ENCODE assay signal across 10 cellular contexts in genomic region chr7:2106920-2107319, GRCh38.
DNase-seq lines count a peak whose midpoint lies in the region; ATAC-seq and TF ChIP-seq lines count a peak whose summit lies in the region.
"Had no signal": no experiment of that assay in that cellular context is flagged by ENCODE, and none has a peak within 500 bp of the region (broad histone marks: within the 10 kb centered on the region; RNA-seq: fewer than 3 reads in every experiment).

No MANE protein-coding gene starts in this region.

- TF ChIP-seq CTCF in psoas muscle (IDR thresholded peaks at IDR 0.05) (no peak), OCI-LY7 (conservative IDR thresholded peaks at IDR 0.05; ENCODE audit: low read length) (no peak)

- DNase-seq in H4 (ENCODE audit: low spot score) (peak; percentile 98), NT2/D1 (ENCODE audit: low read depth, low spot score) (no peak), psoas muscle (peak; percentile 52 to 70), OCI-LY7 (ENCODE audit: low spot score) (no peak)
- no peak for DNase-seq in activated T-cell treated with anti-CD3 and anti-CD28 coated beads, Interleukin-2, amount 50 U/mL, for 4 hours
- no peak for DNase-seq in stimulated activated CD4-positive, alpha-beta T cell treated with anti-CD3 and anti-CD28 coated beads, Interleukin-4, amount 100 ng/mL, for 4 hours
- DNase-seq in activated naive CD4-positive, alpha-beta T cell treated with anti-CD3 and anti-CD28 coated beads, Interleukin-2, amount 50 U/mL, for 16 hours, result no peak
- DNase-seq: activated naive CD4-positive, alpha-beta T cell treated with anti-CD3 and anti-CD28 coated beads, Interleukin-2, amount 10 ng/mL, durations not matched to agents 7 days and 5 days; left colon had no signal

- WGBS in psoas muscle, 3 donors, result 38 to 48% (median 45%) methylated on average over 15 of the region's 15 CpGs

- H3K9ac ChIP-seq in NT2/D1 (ENCODE audit: insufficient read length, low read depth), result peak overlapping the region; percentile 34

- peaks cover 58% of the 10 kb centered on the region for H3K4me1 ChIP-seq in NT2/D1 (ENCODE audit: insufficient read depth, insufficient read length)
- H3K4me1 ChIP-seq in psoas muscle, result peaks cover 36% of the 10 kb centered on the region
- H3K4me1 ChIP-seq in OCI-LY7 (ENCODE audit: insufficient read depth, low read length, poor library complexity, severe bottlenecking), result peaks cover 58% of the 10 kb centered on the region

- no peak overlapping the region for H3K4me2 ChIP-seq in OCI-LY7 (ENCODE audit: low read length)

- no peak overlapping the region for H3K4me3 Mint-ChIP-seq in activated T-cell treated with anti-CD3 and anti-CD28 coated beads, Interleukin-2, amount 50 U/mL, for 4 hours
- H3K4me3 Mint-ChIP-seq: activated naive CD4-positive, alpha-beta T cell treated with anti-CD3 and anti-CD28 coated beads, Interleukin-2, amount 10 ng/mL, durations not matched to agents 7 days and 5 days had no signal

- peaks cover 23% of the 10 kb centered on the region for H3K36me3 ChIP-seq in NT2/D1 (ENCODE audit: insufficient read depth, insufficient read length, low read length)
- no peaks in the 10 kb centered on the region for H3K36me3 ChIP-seq in psoas muscle (ENCODE audit: insufficient read depth in 1 of 2, low read depth in 1 of 2)
- no peaks in the 10 kb centered on the region for H3K36me3 ChIP-seq in OCI-LY7 (ENCODE audit: insufficient read depth, low read length)

- H3K9me3 Mint-ChIP-seq in activated T-cell treated with anti-CD3 and anti-CD28 coated beads, Interleukin-2, amount 50 U/mL, for 4 hours, result no peaks in the 10 kb centered on the region
- H3K9me3 Mint-ChIP-seq: activated naive CD4-positive, alpha-beta T cell treated with anti-CD3 and anti-CD28 coated beads, Interleukin-2, amount 10 ng/mL, durations not matched to agents 7 days and 5 days had no signal

- no peaks in the 10 kb centered on the region for H4K20me1 ChIP-seq in OCI-LY7 (ENCODE audit: insufficient read depth, low read length)

- no TSS peak for BruUV-seq in OCI-LY7 (replicated peaks; lab: Mats Ljungman, UMichigan)

- H3K79me2 ChIP-seq in OCI-LY7 (ENCODE audit: insufficient read depth, low read depth, low read length), result no peaks in the 10 kb centered on the region

- ATAC-seq in esophagus mucosa (peak; percentile 59), psoas muscle (peak in 3 of 4 donors; percentile 19 to 34 (median 24))
- ATAC-seq in activated T-cell treated with anti-CD3 and anti-CD28 coated beads, Interleukin-2, amount 50 U/mL, for 4 hours, result no peak
- ATAC-seq: left colon had no signal

- peaks cover 43% of the 10 kb centered on the region for H3K4me1 Mint-ChIP-seq in activated T-cell treated with anti-CD3 and anti-CD28 coated beads, Interleukin-2, amount 50 U/mL, for 4 hours (ENCODE audit: low read depth)

- peaks cover 12% of the 10 kb centered on the region for H3K36me3 Mint-ChIP-seq in activated T-cell treated with anti-CD3 and anti-CD28 coated beads, Interleukin-2, amount 50 U/mL, for 4 hours (ENCODE audit: insufficient read depth)
- H3K36me3 Mint-ChIP-seq: activated naive CD4-positive, alpha-beta T cell treated with anti-CD3 and anti-CD28 coated beads, Interleukin-2, amount 10 ng/mL, durations not matched to agents 7 days and 5 days had no signal

- no peak overlapping the region for H3K27ac ChIP-seq in psoas muscle
- no peak overlapping the region for H3K27ac ChIP-seq in OCI-LY7 (ENCODE audit: low read depth, low read length, poor library complexity, severe bottlenecking)

- no peak overlapping the region for H2AFZ ChIP-seq in OCI-LY7 (ENCODE audit: low read length)

- no peaks in the 10 kb centered on the region for H3K27me3 Mint-ChIP-seq in activated T-cell treated with anti-CD3 and anti-CD28 coated beads, Interleukin-2, amount 50 U/mL, for 4 hours (ENCODE audit: low read depth)
- H3K27me3 Mint-ChIP-seq: activated naive CD4-positive, alpha-beta T cell treated with anti-CD3 and anti-CD28 coated beads, Interleukin-2, amount 10 ng/mL, durations not matched to agents 7 days and 5 days had no signal

- CTCF ChIA-PET in OCI-LY7 (lab: Charles Lee; ENCODE audit: unreplicated experiment), result no interaction called here

- H3K9me2 ChIP-seq in OCI-LY7 (ENCODE audit: insufficient read depth, low read length), result no peaks in the 10 kb centered on the region

- H3K9me3 ChIP-seq in NT2/D1 (ENCODE audit: insufficient read depth, low read length), result no peaks in the 10 kb centered on the region
- no peaks in the 10 kb centered on the region for H3K9me3 ChIP-seq in psoas muscle
- H3K9me3 ChIP-seq in OCI-LY7 (ENCODE audit: low read length), result no peaks in the 10 kb centered on the region

- POLR2A ChIA-PET in OCI-LY7 (lab: Charles Lee), result no interaction called here

- H3K27me3 ChIP-seq in NT2/D1 (ENCODE audit: insufficient read depth, insufficient read length) (no peaks in the 10 kb centered on the region), psoas muscle (ENCODE audit: insufficient read depth in 3 of 3, low read length in 2 of 3) (no peaks in the 10 kb centered on the region)

- intact Hi-C loops in psoas muscle (cut with DNase I), result loop anchor here (5.0 kb wide), 2 partner anchors 40 to 85 kb away; no protein-coding TSS in a partner anchor
- intact Hi-C loops in OCI-LY7 (cut with micrococcal nuclease; ENCODE audit: unreplicated experiment), result no loop called here

- no peak overlapping the region for H3K4me3 ChIP-seq in NT2/D1 (ENCODE audit: insufficient read length, low read depth)
- H3K4me3 ChIP-seq in psoas muscle, result no peak overlapping the region
- H3K4me3 ChIP-seq in OCI-LY7 (ENCODE audit: low read depth, low read length, poor library complexity, severe bottlenecking), result no peak overlapping the region

Comparison
In these comparisons a context has a peak if more than half of its experiments do, and no peak if none do; other contexts are left out.
1. DNase-seq: peak in H4 (single experiment) and psoas muscle (2 of 2); none in NT2/D1 (single experiment), activated T-cell treated with anti-CD3 and anti-CD28 coated beads, Interleukin-2, amount 50 U/mL, for 4 hours (single experiment), OCI-LY7 (single experiment), stimulated activated CD4-positive, alpha-beta T cell treated with anti-CD3 and anti-CD28 coated beads, Interleukin-4, amount 100 ng/mL, for 4 hours (0 of 2) and activated naive CD4-positive, alpha-beta T cell treated with anti-CD3 and anti-CD28 coated beads, Interleukin-2, amount 50 U/mL, for 16 hours (single experiment).
2. ATAC-seq: peak in esophagus mucosa (single experiment) and psoas muscle (3 of 4); none in activated T-cell treated with anti-CD3 and anti-CD28 coated beads, Interleukin-2, amount 50 U/mL, for 4 hours (0 of 2).